ENCODE assay signal across 1 cellular context in the genomic region with DNA sequence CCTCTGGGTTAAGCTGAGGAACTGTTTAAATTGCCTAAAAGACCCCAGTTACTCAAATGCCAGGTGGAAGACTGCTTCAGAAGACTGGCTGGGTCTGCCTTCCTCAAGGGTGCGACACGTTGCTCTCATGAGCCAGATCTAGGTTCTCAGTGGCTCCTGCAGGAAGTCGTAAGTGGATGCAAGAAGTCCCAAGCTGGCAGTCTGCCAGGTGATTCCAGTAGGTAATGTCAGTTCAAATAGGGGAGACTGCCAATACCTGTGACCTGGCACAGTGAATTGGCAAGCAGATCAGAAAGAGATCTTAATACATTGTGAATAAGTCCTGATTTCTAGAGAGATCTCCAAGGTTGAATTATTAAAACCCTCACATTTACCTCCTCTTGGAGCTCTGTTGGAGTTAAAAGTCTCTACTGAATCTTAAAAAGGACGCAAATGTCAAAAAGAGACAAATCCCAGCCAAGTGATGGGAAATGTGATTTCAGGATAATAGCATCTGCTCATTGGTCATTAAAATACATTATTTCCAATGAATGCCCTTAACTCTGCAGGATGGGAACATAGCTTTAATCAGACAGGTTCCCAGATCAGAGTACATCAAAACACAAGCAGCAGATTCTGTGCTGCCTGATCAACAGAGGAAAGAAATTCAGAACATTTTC.
TF ChIP-seq lines count a peak whose summit lies in the region.

No MANE protein-coding gene starts in this region.

TF ChIP-seq in IMR-90, 13 proteins besides CTCF, POLR2A, EP300 and RAD21 (continued from another document):
- TF ChIP-seq FOS (IDR thresholded peaks at IDR 0.05; ENCODE audit: low read depth, low read length) (no peak), USF2 (IDR thresholded peaks at IDR 0.05; ENCODE audit: low read depth, low read length) (no peak), MAFK (IDR thresholded peaks at IDR 0.05; ENCODE audit: low read depth, low read length) (no peak), CHD1 (IDR thresholded peaks at IDR 0.05; ENCODE audit: low read depth, low read length) (no peak), CEBPB (IDR thresholded peaks at IDR 0.05; ENCODE audit: low read depth, low read length) (no peak), NFE2L2 (IDR thresholded peaks at IDR 0.05; ENCODE audit: low read depth, low read length) (no peak), MXI1 (IDR thresholded peaks at IDR 0.05; ENCODE audit: borderline replicate concordance, low read depth, low read length) (no peak), BHLHE40 (IDR thresholded peaks at IDR 0.05; ENCODE audit: low read depth, low read length) (no peak), SMC3 (IDR thresholded peaks at IDR 0.05; ENCODE audit: low read depth, low read length) (no peak)
TF ChIP-seq in IMR-90: peak in this region for 0.
